In the genomic region with DNA sequence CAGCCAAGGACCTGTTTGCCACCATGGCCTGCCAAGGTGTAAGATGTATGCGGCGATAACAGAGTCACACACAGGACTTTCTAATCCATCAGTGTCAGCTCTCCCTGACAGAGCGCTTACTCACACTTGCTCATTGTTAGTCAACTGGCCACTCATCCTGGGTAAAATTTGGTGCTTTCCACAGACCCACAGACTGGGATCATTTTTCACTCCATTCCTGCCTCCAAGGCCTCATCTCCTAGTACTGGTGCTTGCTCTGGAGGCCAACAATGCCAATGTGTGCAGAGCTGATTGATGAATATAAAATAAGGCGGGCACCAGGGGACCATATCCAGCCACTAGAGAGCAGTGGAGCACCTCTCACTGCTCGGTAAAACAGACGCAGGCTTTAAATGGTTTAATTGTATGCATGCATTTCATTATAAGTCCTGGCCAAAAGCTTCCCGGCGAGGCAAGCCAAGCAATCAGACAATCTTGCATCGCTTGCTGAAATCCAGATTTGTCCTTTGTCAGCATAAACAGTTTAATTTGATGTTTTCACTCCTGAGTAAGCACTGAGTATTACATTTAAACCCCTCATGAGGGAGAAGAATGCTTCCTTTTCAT, we compare ENCODE assay signal across 7 cellular contexts. TPM values are rescaled to one million over a fixed set of nuclear protein-coding genes. Genes with fewer than 3 reads are reported as not detected.
DNase-seq lines count a peak whose midpoint lies in the region; ATAC-seq and TF ChIP-seq lines count a peak whose summit lies in the region.

No MANE protein-coding gene starts in this region.

- intact Hi-C loops in body of pancreas (cut with DNase I), result no loop called here

- no peaks in the 10 kb centered on the region for H3K27me3 ChIP-seq in GM06990 (replicated peaks; ENCODE audit: control insufficient read depth, insufficient read depth, low read length)
- H3K27me3 ChIP-seq in body of pancreas, result no peaks in the 10 kb centered on the region

- H3K36me3 ChIP-seq in GM06990 (ENCODE audit: control insufficient read depth, insufficient read depth, low read length) (peaks cover 7% of the 10 kb centered on the region), body of pancreas (replicated peaks in 1 of 2; ENCODE audit: insufficient read depth in 1 of 2, low read depth in 2 of 2) (no peaks in the 10 kb centered on the region)

- H3K4me1 ChIP-seq in body of pancreas, result peaks cover 46% of the 10 kb centered on the region

- H3K27ac ChIP-seq in body of pancreas, result peak overlapping the region in 2 of 4 donors; percentile 11 to 42

- peak; percentile 33 for TF ChIP-seq CTCF in GM06990 (IDR thresholded peaks at IDR 0.05; ENCODE audit: insufficient read depth, low read length, poor library complexity, severe bottlenecking)
- TF ChIP-seq CTCF in body of pancreas (IDR thresholded peaks at IDR 0.05), result peak in 4 of 7 experiments; percentile 25 to 47 (median 41)

- H3K4me3 ChIP-seq in GM06990 (replicated peaks; ENCODE audit: low read depth, low read length) (no peak overlapping the region), body of pancreas (no peak overlapping the region)

- ATAC-seq in body of pancreas (peak; percentile 73), GM18870 (IDR thresholded peaks at IDR 0.05; ENCODE audit: unreplicated experiment) (no peak), HG02763 (IDR thresholded peaks at IDR 0.05; ENCODE audit: unreplicated experiment) (no peak)

- H3K9me3 ChIP-seq in body of pancreas, result no peaks in the 10 kb centered on the region

- WGBS in body of pancreas, 2 donors, result 51 to 59% methylated on average over 9 of the region's 9 CpGs

- DNase-seq in GM06990 (ENCODE audit: extremely low read depth, insufficient read length) (no peak), NCI-H1694 treated with DMSO at 0.1 percent for 48 hours (lab: John Stamatoyannopoulos, UW) (peak; percentile 6), body of pancreas (peak in 2 of 4 donors; percentile 27 to 33), middle frontal gyrus (ENCODE audit: extremely low spot score, low spot score) (peak; percentile 69), NCI-H524 treated with DMSO at 0.1 percent for 48 hours (lab: John Stamatoyannopoulos, UW) (no peak)

- TF ChIP-seq POLR2A in body of pancreas (IDR thresholded peaks at IDR 0.05), result no peak

RNA-seq across cellular contexts. Expression of a gene that starts 22.3 kb away (rescaled TPM):
- total RNA-seq in body of pancreas, result 10 to 100 TPM; 31.6 to 93.9 TPM

RNA-seq across cellular contexts. Expression of a gene that starts 57.3 kb away (rescaled TPM):
- total RNA-seq in body of pancreas, result not detected

Comparison
In these comparisons a context has a peak if more than half of its experiments do, and no peak if none do; other contexts are left out.
1. DNase-seq: peak in NCI-H1694 treated with DMSO at 0.1 percent for 48 hours (single experiment) and middle frontal gyrus (single experiment); none in GM06990 (single experiment) and NCI-H524 treated with DMSO at 0.1 percent for 48 hours (single experiment).